ENCODE assay signal across 15 cellular contexts in genomic region chr13:36323408-36323807, GRCh38. TPM values are rescaled to one million over a fixed set of nuclear protein-coding genes. Genes with fewer than 3 reads are reported as not detected.
A peak's percentile ranks its signal among the peaks of the same experiment; 100 is the strongest.
DNase-seq lines count a peak whose midpoint lies in the region; ATAC-seq, FAIRE-seq and TF ChIP-seq lines count a peak whose summit lies in the region.
"Had no signal": no experiment of that assay in that cellular context is flagged by ENCODE, and none has a peak within 500 bp of the region (broad histone marks: within the 10 kb centered on the region; RNA-seq: fewer than 3 reads in every experiment).

No MANE protein-coding gene starts in this region.

- H4K20me1 ChIP-seq in IMR-90 (ENCODE audit: insufficient read depth, low read length) (peaks cover 3% of the 10 kb centered on the region; the same call in 1 of the 2 replicates), astrocyte (ENCODE audit: insufficient read depth, low read length) (peaks cover 4% of the 10 kb centered on the region)
- H4K20me1 ChIP-seq: BLaER1 had no signal

- H3K27me3 ChIP-seq in IMR-90 (ENCODE audit: control insufficient read depth, insufficient read depth, low read length) = no peaks in the 10 kb centered on the region
- no peaks in the 10 kb centered on the region for H3K27me3 ChIP-seq in astrocyte (ENCODE audit: insufficient read depth, low read length)
- H3K27me3 ChIP-seq: BLaER1 had no signal

- in situ Hi-C loops in IMR-90 (cut with MboI; ENCODE audit: low sequenced_read_pairs) = no loop called here

- BruUV-seq in IMR-90 (replicated peaks; lab: Mats Ljungman, UMichigan) = TSS peak; percentile 14

- H3K4ac ChIP-seq in IMR-90 (ENCODE audit: low read depth, low read length) = no peak overlapping the region

- TF ChIP-seq CTCF in IMR-90 (conservative IDR thresholded peaks at IDR 0.05; ENCODE audit: low read depth, low read length) = no peak
- no peak for TF ChIP-seq CTCF in astrocyte (IDR thresholded peaks at IDR 0.05; ENCODE audit: insufficient read depth, low read depth, low read length)

- WGBS in IMR-90 (ENCODE audit: extremely low coverage in 2 of 2, insufficient read length in 1 of 2), 2 experiments = no CpG with 5 or more reads among the region's 3 CpGs
- 100% methylated on average over 2 of the region's 3 CpGs; no CpG with 5 or more reads in 1 of the 2 experiments for WGBS in mesodermal cell (ENCODE audit: insufficient coverage in 2 of 2), 2 experiments

- no peaks in the 10 kb centered on the region for H3K9me3 ChIP-seq in IMR-90 (ENCODE audit: control insufficient read depth, insufficient read depth, low read length)
- no peaks in the 10 kb centered on the region for H3K9me3 ChIP-seq in astrocyte (ENCODE audit: insufficient read depth, low read depth, low read length)
- no peaks in the 10 kb centered on the region for H3K9me3 ChIP-seq in mesodermal cell (ENCODE audit: control insufficient read depth, low read length)
- H3K9me3 ChIP-seq: A549, BLaER1, Caco-2 had no signal

- H3K9me1 ChIP-seq in IMR-90 (ENCODE audit: insufficient read depth, low read length) = peaks cover 4% of the 10 kb centered on the region; the same call in 1 of the 2 replicates

- peak overlapping the region; percentile 20 for H3K27ac Mint-ChIP-seq in astrocyte (ENCODE audit: unreplicated experiment)
- H3K27ac Mint-ChIP-seq: CD8-positive, alpha-beta memory T cell had no signal

- CTCF ChIA-PET in IMR-90 (lab: Yijun Ruan, JAX) = no interaction called here

- H3K23ac ChIP-seq in IMR-90 (ENCODE audit: low read depth, low read length) = no peak overlapping the region

- peaks cover 6 to 8% of the 10 kb centered on the region in 2 experiments for H3K79me1 ChIP-seq in IMR-90 (ENCODE audit: low read depth in 1 of 2, low read length in 2 of 2)

- no peak overlapping the region for H3K4me3 Mint-ChIP-seq in astrocyte (ENCODE audit: unreplicated experiment)
- H3K4me3 Mint-ChIP-seq: CD8-positive, alpha-beta memory T cell had no signal

- peaks cover 32% of the 10 kb centered on the region for H3K36me3 ChIP-seq in IMR-90 (ENCODE audit: control insufficient read depth, insufficient read depth, low read length)
- H3K36me3 ChIP-seq in astrocyte (ENCODE audit: insufficient read depth, low read length) = peaks cover 19% of the 10 kb centered on the region
- H3K36me3 ChIP-seq in mesodermal cell (ENCODE audit: control insufficient read depth, insufficient read depth, low read length) = peaks cover 60% of the 10 kb centered on the region
- H3K36me3 ChIP-seq: BLaER1 had no signal

- intact Hi-C loops in IMR-90 (cut with micrococcal nuclease) = no loop called here

- H3K4me3 ChIP-seq in IMR-90 (ENCODE audit: insufficient read depth, low read depth, low read length) (no peak overlapping the region), astrocyte (ENCODE audit: insufficient read depth, low read depth, low read length) (no peak overlapping the region), mesodermal cell (ENCODE audit: extremely low read depth, insufficient read depth, low read length, poor library complexity, severe bottlenecking) (no peak overlapping the region)
- H3K4me3 ChIP-seq: A549, BLaER1 had no signal

- no peak overlapping the region for H2AK5ac ChIP-seq in IMR-90 (ENCODE audit: low read depth, low read length)

- H3K4me2 ChIP-seq in IMR-90 (ENCODE audit: low read depth, low read length) = no peak overlapping the region
- H3K4me2 ChIP-seq in astrocyte (ENCODE audit: low read length) = no peak overlapping the region
- H3K4me2 ChIP-seq: BLaER1 had no signal

- peaks cover 14% of the 10 kb centered on the region for H3K4me1 Mint-ChIP-seq in astrocyte (ENCODE audit: low read depth, unreplicated experiment)
- H3K4me1 Mint-ChIP-seq: CD8-positive, alpha-beta memory T cell had no signal

- ATAC-seq in IMR-90 (ENCODE audit: low read depth) (no peak), HG02852 (IDR thresholded peaks at IDR 0.05; ENCODE audit: unreplicated experiment) (no peak), HG02571 (IDR thresholded peaks at IDR 0.05; ENCODE audit: unreplicated experiment) (no peak)

- no peak for TF ChIP-seq RAD21 in IMR-90 (IDR thresholded peaks at IDR 0.05; ENCODE audit: low read length)

- no peak overlapping the region for H2BK20ac ChIP-seq in IMR-90 (ENCODE audit: low read depth, low read length)

- H2AK9ac ChIP-seq in IMR-90 (replicated peaks; ENCODE audit: low read depth, low read length, poor library complexity) = no peak overlapping the region

- H3K27me3 Mint-ChIP-seq in astrocyte (ENCODE audit: low read depth, unreplicated experiment) = no peaks in the 10 kb centered on the region
- H3K27me3 Mint-ChIP-seq: CD8-positive, alpha-beta memory T cell had no signal

- H3K14ac ChIP-seq in IMR-90 (replicated peaks; ENCODE audit: low read depth, low read length) = no peak overlapping the region

- POLR2A ChIA-PET in IMR-90 (lab: Charles Lee; ENCODE audit: unreplicated experiment) = no interaction called here

- H3K9ac ChIP-seq in IMR-90 (ENCODE audit: low read depth, low read length) (no peak overlapping the region), astrocyte (ENCODE audit: low read length) (no peak overlapping the region)
- H3K9ac ChIP-seq: BLaER1 had no signal

- no peaks in the 10 kb centered on the region for H3K9me3 Mint-ChIP-seq in astrocyte (ENCODE audit: unreplicated experiment)

- no peak for DNase-seq in IMR-90
- no peak for DNase-seq in astrocyte (ENCODE audit: low read depth)
- DNase-seq in Ammon's horn (ENCODE audit: low spot score) = no peak
- DNase-seq in NCI-H345 (lab: John Stamatoyannopoulos, UW) = no peak
- DNase-seq: Caco-2; CD8-positive, alpha-beta memory T cell; DND-41; GDM1; HCEC 1CT had no signal

- H2BK15ac ChIP-seq in IMR-90 (ENCODE audit: low read depth, low read length) = no peak overlapping the region

- no peak overlapping the region for H3K18ac ChIP-seq in IMR-90 (ENCODE audit: low read depth, low read length)

- no peak overlapping the region for H2BK5ac ChIP-seq in IMR-90 (ENCODE audit: low read depth, low read length, poor library complexity, severe bottlenecking)

- H3K4me1 ChIP-seq in IMR-90 (ENCODE audit: control insufficient read depth, insufficient read depth, low read length) (peaks cover 2% of the 10 kb centered on the region; the same call in 1 of the 2 replicates), astrocyte (ENCODE audit: insufficient read depth, low read length) (peaks cover 7% of the 10 kb centered on the region), mesodermal cell (ENCODE audit: control insufficient read depth, insufficient read depth, low read length, poor library complexity, severe bottlenecking) (peaks cover 13% of the 10 kb centered on the region)
- H3K4me1 ChIP-seq: BLaER1, Caco-2 had no signal

- no peak overlapping the region for H4K8ac ChIP-seq in IMR-90 (ENCODE audit: low read depth in 2 of 2, low read length in 2 of 2)

- H2AFZ ChIP-seq in IMR-90 (replicated peaks; ENCODE audit: low read length, poor library complexity) (no peak overlapping the region), astrocyte (ENCODE audit: low read depth, low read length) (no peak overlapping the region)

- H2BK120ac ChIP-seq in IMR-90 (ENCODE audit: low read depth, low read length) = no peak overlapping the region

- H3K79me2 ChIP-seq in astrocyte (ENCODE audit: insufficient read depth, low read length) = peaks cover 4% of the 10 kb centered on the region

- H3K56ac ChIP-seq in IMR-90 (ENCODE audit: extremely low read depth, insufficient read depth, low read length) = no peak overlapping the region

- dilution Hi-C loops in IMR-90 (cut with HindIII; ENCODE audit: low sequenced_read_pairs, unreplicated experiment) = no loop called here

- FAIRE-seq in astrocyte (lab: Jason Lieb, UNC) = no peak
- FAIRE-seq: A549, GM12892 had no signal

- no peak overlapping the region for H4K91ac ChIP-seq in IMR-90 (ENCODE audit: insufficient read depth, low read depth, low read length)

- no peak overlapping the region for H3K27ac ChIP-seq in IMR-90 (ENCODE audit: insufficient read depth, low read length)
- peak overlapping the region; percentile 42 for H3K27ac ChIP-seq in astrocyte (ENCODE audit: low read depth, low read length)
- H3K27ac ChIP-seq in mesodermal cell (ENCODE audit: low read depth, low read length, severe bottlenecking) = peak overlapping the region; percentile 64
- H3K27ac ChIP-seq: A549, BLaER1 had no signal

- peaks cover 27% of the 10 kb centered on the region for H3K36me3 Mint-ChIP-seq in astrocyte (ENCODE audit: low read depth, unreplicated experiment)

- no peak for TF ChIP-seq POLR2A in IMR-90 (IDR thresholded peaks at IDR 0.05; ENCODE audit: low read depth, low read length)

- no peak overlapping the region for H4K5ac ChIP-seq in IMR-90 (ENCODE audit: low read depth, low read length)

TF ChIP-seq in IMR-90, 13 proteins besides CTCF, POLR2A, EP300 and RAD21 (continues in another document):
- TF ChIP-seq USF2 (IDR thresholded peaks at IDR 0.05; ENCODE audit: low read depth, low read length) (no peak), NFE2L2 (IDR thresholded peaks at IDR 0.05; ENCODE audit: low read depth, low read length) (no peak), MXI1 (IDR thresholded peaks at IDR 0.05; ENCODE audit: borderline replicate concordance, low read depth, low read length) (no peak)

RNA-seq across cellular contexts. Expression of gene SPART, which starts 22.8 kb away (rescaled TPM):
- total RNA-seq in IMR-90 (2012; rRNA removed) (86.4 and 110 TPM in 2 replicates), astrocyte (47.7 and 50.6 TPM in 2 replicates)
- polyA plus RNA-seq in IMR-90 (2012; rRNA removed) = 34.2 and 43.8 TPM in 2 replicates
- 9.1 and 12.6 TPM in 2 replicates for polyA plus RNA-seq in IMR-90 (2012; cell fraction: cytosol; rRNA removed)
- 9.9 and 80.4 TPM in 2 replicates for polyA plus RNA-seq in IMR-90 (2012; cell fraction: nucleus; rRNA removed; ENCODE audit: low replicate concordance)
- 52.6 TPM for polyA plus RNA-seq in mesodermal cell (2013, experiment 1 of 2)
- 68.6 TPM for polyA plus RNA-seq in mesodermal cell (2013, experiment 2 of 2)
- total RNA-seq: Caco-2 had no signal

RNA-seq across cellular contexts. Expression of gene CCDC169, which starts 25.8 kb away (rescaled TPM):
- total RNA-seq in IMR-90 (2012; rRNA removed) = 0.54 and 0.83 TPM in 2 replicates
- 0.62 TPM in 2 replicates for polyA plus RNA-seq in IMR-90 (2012; rRNA removed)
- 0.10 TPM in 2 replicates for polyA plus RNA-seq in IMR-90 (2012; cell fraction: cytosol; rRNA removed)
- 0.08 and 0.56 TPM in 2 replicates for polyA plus RNA-seq in IMR-90 (2012; cell fraction: nucleus; rRNA removed; ENCODE audit: low replicate concordance)
- total RNA-seq in astrocyte = 0.62 and 0.98 TPM in 2 replicates
- 5.4 TPM for polyA plus RNA-seq in mesodermal cell (2013, experiment 1 of 2)
- polyA plus RNA-seq in mesodermal cell (2013, experiment 2 of 2) = 7.3 TPM
- total RNA-seq: Caco-2; CD8-positive, alpha-beta memory T cell had no signal
- polyA plus RNA-seq: CD8-positive, alpha-beta memory T cell had no signal
